18 cellular contexts compared by ENCODE assay signal in genomic region chr3:193174137-193174536, GRCh38.
"Had no signal": no experiment of that assay in that cellular context is flagged by ENCODE, and none has a peak within 500 bp of the region (broad histone marks: within the 10 kb centered on the region; RNA-seq: fewer than 3 reads in every experiment).

No MANE protein-coding gene starts in this region.

- H3K4me1 ChIP-seq: adrenal gland, esophagus squamous epithelium, pancreas, thyroid gland had no signal

- H3K4me3 ChIP-seq: adrenal gland, coronary artery, esophagus squamous epithelium, neural progenitor cell, pancreas, thyroid gland had no signal

- H3K4me3 Mint-ChIP-seq: activated CD4-positive, alpha-beta memory T cell treated with anti-CD3 and anti-CD28 coated beads, Interleukin-2, amount 10 ng/mL, durations not matched to agents 7 days and 5 days; activated CD4-positive, alpha-beta T cell treated with anti-CD3 and anti-CD28 coated beads for 36 hours; activated naive CD4-positive, alpha-beta T cell treated with anti-CD3 and anti-CD28 coated beads, Interleukin-2, amount 50 U/mL, for 24 hours; activated T-cell treated with anti-CD3 and anti-CD28 coated beads, Interleukin-2, amount 50 U/mL, for 24 hours; neural progenitor cell; stimulated activated memory B cell treated with anti-CD40 and anti-IgM and Interleukin-4, amounts not matched to agents 10 μg/mL and 1 μg/mL and 100 μg/mL, for 72 hours; T-helper 17 cell had no signal

- H3K9me3 Mint-ChIP-seq: activated CD4-positive, alpha-beta memory T cell treated with anti-CD3 and anti-CD28 coated beads, Interleukin-2, amount 10 ng/mL, durations not matched to agents 7 days and 5 days; activated naive CD4-positive, alpha-beta T cell treated with anti-CD3 and anti-CD28 coated beads, Interleukin-2, amount 50 U/mL, for 24 hours; activated T-cell treated with anti-CD3 and anti-CD28 coated beads, Interleukin-2, amount 50 U/mL, for 24 hours; neural progenitor cell; stimulated activated memory B cell treated with anti-CD40 and anti-IgM and Interleukin-4, amounts not matched to agents 10 μg/mL and 1 μg/mL and 100 μg/mL, for 72 hours had no signal

- DNase-seq: activated CD4-positive, alpha-beta memory T cell treated with anti-CD3 and anti-CD28 coated beads, Interleukin-2, amount 10 ng/mL, durations not matched to agents 7 days and 5 days; activated CD4-positive, alpha-beta T cell treated with anti-CD3 and anti-CD28 coated beads for 36 hours; activated effector memory CD4-positive, alpha-beta T cell treated with Interleukin-2 at 50 U/mL for 16 hours; activated T-cell treated with anti-CD3 and anti-CD28 coated beads, Interleukin-2, amount 50 U/mL, for 24 hours; caudate nucleus; effector CD4-positive, alpha-beta T cell; esophagus squamous epithelium; foreskin fibroblast; glutamatergic neuron; pancreas; stimulated activated CD4-positive, alpha-beta T cell treated with anti-CD3 and anti-CD28 coated beads, Interleukin-12 subunit alpha, Interleukin-12 subunit beta, amount 100 ng/mL, for 4 hours; T-helper 17 cell; thyroid gland had no signal

- H3K9me3 ChIP-seq: adrenal gland, esophagus squamous epithelium, pancreas, thyroid gland had no signal

- H3K36me3 ChIP-seq: adrenal gland, esophagus squamous epithelium, neural progenitor cell, pancreas, thyroid gland had no signal

- H3K4me1 Mint-ChIP-seq: activated CD4-positive, alpha-beta memory T cell treated with anti-CD3 and anti-CD28 coated beads, Interleukin-2, amount 10 ng/mL, durations not matched to agents 7 days and 5 days; activated CD4-positive, alpha-beta T cell treated with anti-CD3 and anti-CD28 coated beads for 36 hours; activated naive CD4-positive, alpha-beta T cell treated with anti-CD3 and anti-CD28 coated beads, Interleukin-2, amount 50 U/mL, for 24 hours; stimulated activated memory B cell treated with anti-CD40 and anti-IgM and Interleukin-4, amounts not matched to agents 10 μg/mL and 1 μg/mL and 100 μg/mL, for 72 hours had no signal

- H3K27me3 ChIP-seq: adrenal gland, neural progenitor cell, thyroid gland had no signal

- H3K36me3 Mint-ChIP-seq: activated naive CD4-positive, alpha-beta T cell treated with anti-CD3 and anti-CD28 coated beads, Interleukin-2, amount 50 U/mL, for 24 hours; neural progenitor cell; stimulated activated memory B cell treated with anti-CD40 and anti-IgM and Interleukin-4, amounts not matched to agents 10 μg/mL and 1 μg/mL and 100 μg/mL, for 72 hours had no signal

- H3K27ac Mint-ChIP-seq: activated CD4-positive, alpha-beta memory T cell treated with anti-CD3 and anti-CD28 coated beads, Interleukin-2, amount 10 ng/mL, durations not matched to agents 7 days and 5 days; activated CD4-positive, alpha-beta T cell treated with anti-CD3 and anti-CD28 coated beads for 36 hours; activated naive CD4-positive, alpha-beta T cell treated with anti-CD3 and anti-CD28 coated beads, Interleukin-2, amount 50 U/mL, for 24 hours; activated T-cell treated with anti-CD3 and anti-CD28 coated beads, Interleukin-2, amount 50 U/mL, for 24 hours; neural progenitor cell; stimulated activated memory B cell treated with anti-CD40 and anti-IgM and Interleukin-4, amounts not matched to agents 10 μg/mL and 1 μg/mL and 100 μg/mL, for 72 hours; T-helper 17 cell had no signal

- ATAC-seq: activated CD4-positive, alpha-beta T cell treated with anti-CD3 and anti-CD28 coated beads for 36 hours; pancreas; stimulated activated memory B cell treated with anti-CD40 and anti-IgM and Interleukin-4, amounts not matched to agents 10 μg/mL and 1 μg/mL and 100 μg/mL, for 72 hours; T-helper 17 cell had no signal

- H3K27me3 Mint-ChIP-seq: activated CD4-positive, alpha-beta memory T cell treated with anti-CD3 and anti-CD28 coated beads, Interleukin-2, amount 10 ng/mL, durations not matched to agents 7 days and 5 days had no signal

- H3K27ac ChIP-seq: adrenal gland, coronary artery, esophagus squamous epithelium, neural progenitor cell, pancreas, thyroid gland had no signal
